ENCODE assay signal across 8 cellular contexts in the genomic region with DNA sequence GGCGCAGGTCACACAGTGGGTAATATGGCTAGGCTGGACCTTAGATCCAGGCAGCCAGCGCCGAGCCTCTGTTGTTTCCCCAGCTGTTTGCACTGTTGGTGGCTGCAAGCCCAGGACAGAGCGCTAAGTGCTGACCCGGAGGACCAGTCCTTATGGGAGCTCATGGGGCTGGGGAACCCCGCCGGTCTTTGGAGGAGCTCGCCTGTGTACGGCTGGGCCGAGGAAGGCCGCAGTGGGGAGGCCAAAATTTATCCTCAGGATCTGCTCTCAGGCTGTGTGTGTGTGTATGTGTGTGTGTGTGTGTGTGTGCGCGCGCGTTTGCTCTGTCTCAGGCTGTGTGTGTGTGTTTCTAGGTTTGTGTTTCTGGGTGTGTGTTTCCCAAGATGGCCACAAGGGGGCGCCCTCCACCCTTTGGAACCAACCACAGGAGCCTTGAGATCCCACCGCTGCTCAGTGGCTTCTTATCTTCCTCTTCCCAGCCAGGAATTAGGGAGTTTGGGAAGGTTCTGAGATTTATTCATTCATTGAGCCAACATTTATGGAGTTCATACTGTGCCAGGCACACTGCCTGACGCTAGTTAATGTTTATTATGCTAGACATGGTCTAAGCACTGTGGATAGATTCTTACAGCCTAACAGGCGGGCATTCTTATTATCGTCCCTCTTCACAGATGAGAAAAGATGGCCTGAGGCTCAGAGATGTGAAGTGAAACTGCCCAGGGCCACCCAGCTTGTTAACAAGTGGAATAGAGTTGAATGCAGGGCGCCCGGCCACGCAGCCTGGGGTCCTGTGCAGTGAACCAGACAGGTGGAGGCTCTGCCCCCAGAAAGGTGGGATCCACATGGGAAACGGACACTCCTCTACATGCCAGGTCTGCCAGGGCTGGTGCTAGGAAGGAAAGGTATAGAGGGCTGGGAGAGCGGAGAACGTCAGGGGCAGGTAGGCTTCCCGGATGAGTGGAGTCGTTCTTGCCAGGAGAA. TPM values are rescaled to one million over a fixed set of nuclear protein-coding genes. Genes with fewer than 3 reads are reported as not detected.
DNase-seq lines count a peak whose midpoint lies in the region; ATAC-seq and TF ChIP-seq lines count a peak whose summit lies in the region.

No MANE protein-coding gene starts in this region.

- H3K36me3 ChIP-seq in trophoblast cell (ENCODE audit: control insufficient read depth in 1 of 2, insufficient read depth in 2 of 2, low read length in 2 of 2) (peaks cover 4 to 9% of the 10 kb centered on the region in 2 experiments), aorta (ENCODE audit: control insufficient read depth in 1 of 2, insufficient read depth in 2 of 2, low read length in 1 of 2) (no peaks in the 10 kb centered on the region)

- peaks cover 5% of the 10 kb centered on the region for H3K27me3 ChIP-seq in trophoblast cell (ENCODE audit: insufficient read depth, low read length)
- H3K27me3 ChIP-seq in aorta (ENCODE audit: control insufficient read depth in 1 of 2, insufficient read depth in 2 of 2, low read length in 1 of 2) = no peaks in the 10 kb centered on the region

- H2AK5ac ChIP-seq in trophoblast cell (ENCODE audit: low read length) = no peak overlapping the region

- no peak overlapping the region for H3K4me2 ChIP-seq in trophoblast cell (ENCODE audit: low read length)

- H3K27ac ChIP-seq in RWPE1 = no peak overlapping the region
- no peak overlapping the region for H3K27ac ChIP-seq in trophoblast cell (ENCODE audit: low read depth, low read length)
- no peak overlapping the region for H3K27ac ChIP-seq in aorta (ENCODE audit: low read depth in 1 of 2, low read length in 2 of 2)

- no CpG with 5 or more reads among the region's 28 CpGs for WGBS in trophoblast cell (ENCODE audit: extremely low coverage, insufficient coverage, insufficient read length)
- WGBS in aorta, 2 donors = 51 to 61% methylated on average over 25 to 28 of the region's 28 CpGs

- no peak overlapping the region for H4K91ac ChIP-seq in trophoblast cell (ENCODE audit: low read depth, low read length)

- H2BK12ac ChIP-seq in trophoblast cell (ENCODE audit: low read length) = no peak overlapping the region

- no peak overlapping the region for H3K23ac ChIP-seq in trophoblast cell (ENCODE audit: low read length)

- no peak overlapping the region for H2BK120ac ChIP-seq in trophoblast cell (ENCODE audit: insufficient read depth, low read length, poor library complexity)

- H4K12ac ChIP-seq in trophoblast cell (ENCODE audit: low read depth, low read length) = no peak overlapping the region

- H4K8ac ChIP-seq in trophoblast cell (ENCODE audit: low read depth, low read length) = no peak overlapping the region

- H3K4me1 ChIP-seq in trophoblast cell (ENCODE audit: control insufficient read depth in 1 of 2, insufficient read depth in 2 of 2, low read length in 2 of 2) = peaks cover 3% of the 10 kb centered on the region in 2 experiments
- H3K4me1 ChIP-seq in aorta (ENCODE audit: control insufficient read depth in 1 of 2, insufficient read depth in 2 of 2, low read length in 2 of 2) = no peaks in the 10 kb centered on the region

- H3K79me1 ChIP-seq in trophoblast cell (ENCODE audit: low read length) = no peaks in the 10 kb centered on the region

- ATAC-seq in aorta (ENCODE audit: low FRiP score) = peak; percentile 71

- CTCF ChIA-PET in RWPE1 (lab: Yijun Ruan, JAX) = interaction anchor here (0.5 to 1.6 kb wide), 11 partner anchors 11 to 700 kb away, joined by 3 to 8 read pairs (median 3); no protein-coding TSS in a partner anchor

- H3K4ac ChIP-seq in trophoblast cell (ENCODE audit: low read depth, low read length) = no peak overlapping the region

- peak; percentile 88 for TF ChIP-seq CTCF in RWPE1 (conservative IDR thresholded peaks at IDR 0.05; ENCODE audit: low read depth)

- no peak overlapping the region for H3K4me3 ChIP-seq in Jurkat, Clone E6-1 (ENCODE audit: low read length)
- H3K4me3 ChIP-seq in trophoblast cell (ENCODE audit: low read depth, low read length) = no peak overlapping the region
- H3K4me3 ChIP-seq in aorta (ENCODE audit: low read length in 2 of 2) = no peak overlapping the region

- intact Hi-C loops in aorta (cut with DNase I) = no loop called here

- H3K79me2 ChIP-seq in trophoblast cell (ENCODE audit: control insufficient read depth, insufficient read depth, low read length, poor library complexity) = no peaks in the 10 kb centered on the region

- H3K9me3 ChIP-seq in trophoblast cell (ENCODE audit: insufficient read depth, low read depth, low read length) (peaks cover 2% of the 10 kb centered on the region), aorta (ENCODE audit: control insufficient read depth, low read length) (no peaks in the 10 kb centered on the region)

- no peak overlapping the region for H2BK5ac ChIP-seq in trophoblast cell (ENCODE audit: low read depth, low read length, poor library complexity)

- no peak overlapping the region for H3K18ac ChIP-seq in trophoblast cell (ENCODE audit: low read length)

- POLR2A ChIA-PET in RWPE1 (lab: Yijun Ruan, JAX; ENCODE audit: low non-redundant PET) = no interaction called here

- DNase-seq in D341Med (ENCODE audit: low spot score) = peak; percentile 83
- DNase-seq in Jurkat, Clone E6-1 (ENCODE audit: low read depth, low spot score) = peak; percentile 55
- no peak for DNase-seq in RWPE1 (ENCODE audit: low spot score)
- DNase-seq in activated effector memory CD4-positive, alpha-beta T cell treated with Interleukin-2 at 50 U/mL for 16 hours = peak; percentile 44
- DNase-seq in germinal center (ENCODE audit: low spot score) = peak; percentile 67
- DNase-seq in trophoblast cell = peak; percentile 24 to 76
- DNase-seq in aorta = peak; percentile 62 to 91
- no peak for DNase-seq in SKM-1 treated with dmso at 0.1 percent for 144 hours (lab: John Stamatoyannopoulos, UW; ENCODE audit: unreplicated experiment)

- H3K14ac ChIP-seq in trophoblast cell (ENCODE audit: low read length) = no peak overlapping the region

- H3K9ac ChIP-seq in trophoblast cell (ENCODE audit: low read length) = no peak overlapping the region

- no peak overlapping the region for H2AFZ ChIP-seq in trophoblast cell (ENCODE audit: insufficient read depth, low read length, poor library complexity)

RNA-seq across cellular contexts. Expression of gene PGLYRP1, which starts 13.0 kb away (rescaled TPM):
- polyA plus RNA-seq in Jurkat, Clone E6-1 (2012; ENCODE audit: insufficient read depth, insufficient read length) = not detected
- polyA plus RNA-seq in trophoblast cell (2013) = not detected in 2 replicates
- 1 to 10 TPM in 1 of 2 donors, not detected in 1; 1.4 TPM for total RNA-seq in aorta
- 1 to 10 TPM in 1 of 2 donors, not detected in 1; 1.9 TPM for polyA plus RNA-seq in aorta

RNA-seq across cellular contexts. Expression of gene CCDC61, which starts 14.6 kb away (rescaled TPM):
- polyA plus RNA-seq in Jurkat, Clone E6-1 (2012; ENCODE audit: insufficient read depth, insufficient read length) = 27.8 TPM
- 4.0 and 4.3 TPM in 2 replicates for polyA plus RNA-seq in trophoblast cell (2013)
- 10 to 100 TPM; 11.7 to 24.0 TPM for total RNA-seq in aorta
- 10 to 100 TPM in 1 of 2 donors, under 1 TPM in 1; 0.50 to 19.4 TPM for polyA plus RNA-seq in aorta

RNA-seq across cellular contexts. Expression of gene IGFL4, which starts 31.0 kb away (rescaled TPM):
- polyA plus RNA-seq in Jurkat, Clone E6-1 (2012; ENCODE audit: insufficient read depth, insufficient read length) = not detected
- polyA plus RNA-seq in trophoblast cell (2013) = 0.04 and 0.10 TPM in 2 replicates
- not detected for total RNA-seq in aorta
- polyA plus RNA-seq in aorta = not detected

RNA-seq across cellular contexts. Expression of gene NOVA2, which starts 36.2 kb away (rescaled TPM):
- not detected for polyA plus RNA-seq in Jurkat, Clone E6-1 (2012; ENCODE audit: insufficient read depth, insufficient read length)
- polyA plus RNA-seq in trophoblast cell (2013) = under 0.01 and 0.01 TPM in 2 replicates
- 10 to 100 TPM in 1 of 2 donors, 1 to 10 TPM in 1; 8.1 to 18.2 TPM for total RNA-seq in aorta
- under 1 TPM in 1 of 2 donors, not detected in 1; 0.13 TPM for polyA plus RNA-seq in aorta

Comparison
In these comparisons a context has a peak if more than half of its experiments do, and no peak if none do; other contexts are left out.
1. DNase-seq: peak in D341Med (single experiment), Jurkat, Clone E6-1 (single experiment), activated effector memory CD4-positive, alpha-beta T cell treated with Interleukin-2 at 50 U/mL for 16 hours (single experiment), germinal center (single experiment), trophoblast cell (2 of 2) and aorta (2 of 2); none in RWPE1 (single experiment) and SKM-1 treated with dmso at 0.1 percent for 144 hours (single experiment).